Comparison of ENCODE assay signal across 13 cellular contexts in the genomic region with DNA sequence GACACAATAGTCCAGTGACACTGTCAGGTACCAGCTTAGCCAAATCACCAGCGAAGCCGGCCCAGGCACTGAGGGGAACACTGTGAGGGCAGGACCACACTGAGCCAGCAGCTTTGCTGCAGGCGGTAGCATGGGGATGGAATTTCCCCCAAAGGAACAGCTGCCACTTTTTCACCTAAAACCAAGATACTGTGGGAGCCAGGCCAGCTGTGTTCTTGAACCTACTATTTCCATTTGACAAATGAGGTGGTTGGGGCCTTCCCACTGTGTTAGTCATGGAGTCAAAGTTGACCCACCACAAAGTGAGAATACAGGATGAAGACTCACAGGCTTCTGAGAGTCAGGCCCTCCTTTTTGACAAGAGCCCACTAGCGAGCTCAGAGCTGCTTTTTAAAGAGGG.
DNase-seq lines count a peak whose midpoint lies in the region; ATAC-seq, FAIRE-seq and TF ChIP-seq lines count a peak whose summit lies in the region.
"Had no signal": no experiment of that assay in that cellular context is flagged by ENCODE, and none has a peak within 500 bp of the region (broad histone marks: within the 10 kb centered on the region; RNA-seq: fewer than 3 reads in every experiment).

No MANE protein-coding gene starts in this region.

- H3K9me3 ChIP-seq in fibroblast of lung (ENCODE audit: control insufficient read depth, insufficient read depth, low read depth, low read length) = no peaks in the 10 kb centered on the region
- H3K9me3 ChIP-seq in CD8-positive, alpha-beta memory T cell (ENCODE audit: low read length) = no peaks in the 10 kb centered on the region

- POLR2A ChIA-PET in CD8-positive, alpha-beta memory T cell (lab: Charles Lee) = no interaction called here

- H3K9me3 Mint-ChIP-seq in CD8-positive, alpha-beta memory T cell = no peaks in the 10 kb centered on the region
- H3K9me3 Mint-ChIP-seq: activated T-helper 2 cell treated with anti-CD3 and anti-CD28 coated beads, Interferon-gamma antibody, Interleukin-2, Interleukin-4, amounts not matched to agents 10 μg/mL and 5 μg/mL and 100 μg/mL, durations not matched to agents 14 hours and 24 hours and 36 hours had no signal

- peak; percentile 38 for FAIRE-seq in GM12891 (lab: Jason Lieb, UNC)

- H3K4me3 ChIP-seq in fibroblast of lung (replicated peaks in 1 of 4; ENCODE audit: control extremely low read depth in 1 of 4, insufficient read depth in 1 of 4, low read depth in 3 of 4, low read length in 4 of 4) = no peak overlapping the region
- no peak overlapping the region for H3K4me3 ChIP-seq in CD8-positive, alpha-beta memory T cell (ENCODE audit: low read length)
- H3K4me3 ChIP-seq: BLaER1 treated with 17β-estradiol and CSF1 and Interleukin-3, amounts not matched to agents 10 nM and 100 nM had no signal

- intact Hi-C loops in head of caudate nucleus (cut with DNase I) = no loop called here

- no peak overlapping the region for H3K9ac ChIP-seq in fibroblast of lung (ENCODE audit: insufficient read depth, low read length)
- H3K9ac ChIP-seq: BLaER1 treated with 17β-estradiol and CSF1 and Interleukin-3, amounts not matched to agents 10 nM and 100 nM had no signal

- no peak overlapping the region for H3K27ac ChIP-seq in fibroblast of lung (ENCODE audit: insufficient read depth, low read length)
- no peak overlapping the region for H3K27ac ChIP-seq in CD8-positive, alpha-beta memory T cell (ENCODE audit: low read depth, low read length)
- H3K27ac ChIP-seq: BLaER1 treated with 17β-estradiol and CSF1 and Interleukin-3, amounts not matched to agents 10 nM and 100 nM; WERI-Rb-1 had no signal

- no peak overlapping the region for H3K27ac Mint-ChIP-seq in CD8-positive, alpha-beta memory T cell
- H3K27ac Mint-ChIP-seq: activated T-helper 2 cell treated with anti-CD3 and anti-CD28 coated beads, Interferon-gamma antibody, Interleukin-2, Interleukin-4, amounts not matched to agents 10 μg/mL and 5 μg/mL and 100 μg/mL, durations not matched to agents 14 hours and 24 hours and 36 hours had no signal

- TF ChIP-seq POLR2A in GM12891 (IDR thresholded peaks at IDR 0.05; ENCODE audit: low read depth, low read length) = no peak

- H3K36me3 ChIP-seq in fibroblast of lung (ENCODE audit: control insufficient read depth, insufficient read depth, low read length) = no peaks in the 10 kb centered on the region
- H3K36me3 ChIP-seq in CD8-positive, alpha-beta memory T cell (ENCODE audit: insufficient read depth, low read length) = no peaks in the 10 kb centered on the region
- H3K36me3 ChIP-seq: BLaER1 treated with 17β-estradiol and CSF1 and Interleukin-3, amounts not matched to agents 10 nM and 100 nM; WERI-Rb-1 had no signal

- H2AFZ ChIP-seq in fibroblast of lung (ENCODE audit: low read length) = no peak overlapping the region

- ATAC-seq in GM21529 (IDR thresholded peaks at IDR 0.05; ENCODE audit: unreplicated experiment) = peak; percentile 69
- ATAC-seq in HG03196 (IDR thresholded peaks at IDR 0.05; ENCODE audit: unreplicated experiment) = peak; percentile 57
- ATAC-seq: right cardiac atrium had no signal

- peaks cover 18% of the 10 kb centered on the region for H3K4me1 ChIP-seq in fibroblast of lung (ENCODE audit: control insufficient read depth, extremely low read depth, insufficient read depth, low read length)
- no peaks in the 10 kb centered on the region for H3K4me1 ChIP-seq in CD8-positive, alpha-beta memory T cell (ENCODE audit: insufficient read depth, low read length)

- H3K27me3 Mint-ChIP-seq in CD8-positive, alpha-beta memory T cell = peaks cover 7 to 17% of the 10 kb centered on the region in 2 donors

- no peaks in the 10 kb centered on the region for H4K20me1 ChIP-seq in fibroblast of lung (ENCODE audit: control insufficient read depth, extremely low read depth, insufficient read depth, low read length)
- H4K20me1 ChIP-seq: BLaER1 treated with 17β-estradiol and CSF1 and Interleukin-3, amounts not matched to agents 10 nM and 100 nM had no signal

- H3K79me2 ChIP-seq in fibroblast of lung (ENCODE audit: control insufficient read depth, insufficient read depth, low read length) = no peaks in the 10 kb centered on the region

- no peak overlapping the region for H3K4me2 ChIP-seq in fibroblast of lung (ENCODE audit: extremely low read depth, insufficient read depth, low read length)

- no peaks in the 10 kb centered on the region for H3K4me1 Mint-ChIP-seq in CD8-positive, alpha-beta memory T cell

- CTCF ChIA-PET in CD8-positive, alpha-beta memory T cell (lab: Charles Lee) = no interaction called here

- no peak overlapping the region for H3K4me3 Mint-ChIP-seq in CD8-positive, alpha-beta memory T cell

- no peaks in the 10 kb centered on the region for H3K36me3 Mint-ChIP-seq in CD8-positive, alpha-beta memory T cell

- no peaks in the 10 kb centered on the region for H3K27me3 ChIP-seq in fibroblast of lung (ENCODE audit: control insufficient read depth, insufficient read depth, low read length)
- H3K27me3 ChIP-seq in CD8-positive, alpha-beta memory T cell (ENCODE audit: insufficient read depth, low read length, poor library complexity, severe bottlenecking) = no peaks in the 10 kb centered on the region
- H3K27me3 ChIP-seq: BLaER1 treated with 17β-estradiol and CSF1 and Interleukin-3, amounts not matched to agents 10 nM and 100 nM had no signal

- DNase-seq in GM12891 (ENCODE audit: insufficient read length, low spot score) (no peak), fibroblast of lung (ENCODE audit: low read depth in 2 of 2) (peak; percentile 92 to 98), DMS153 treated with DMSO at 0.1 percent for 48 hours (lab: John Stamatoyannopoulos, UW; ENCODE audit: unreplicated experiment) (no peak), head of caudate nucleus (no peak), COLO668 (lab: John Stamatoyannopoulos, UW; ENCODE audit: unreplicated experiment) (no peak)
- DNase-seq in CD8-positive, alpha-beta memory T cell = no peak
- DNase-seq: NCI-H2227 treated with DMSO at 0.1 percent for 48 hours, right cardiac atrium, WERI-Rb-1 had no signal

- no peak for TF ChIP-seq CTCF in fibroblast of lung (conservative IDR thresholded peaks at IDR 0.05 in 1 of 2, IDR thresholded peaks at IDR 0.05 in 1 of 2; ENCODE audit: low read depth in 1 of 2, low read length in 2 of 2)

TF ChIP-seq in GM12891, 5 proteins besides CTCF, POLR2A, EP300 and RAD21:
- TF ChIP-seq POU2F2 (IDR thresholded peaks at IDR 0.05; ENCODE audit: low read depth, low read length) (0 out of 2 replicates have a peak, but pooled peaks have one; percentile 18), TAF1 (IDR thresholded peaks at IDR 0.05; ENCODE audit: low read depth, low read length) (no peak), PAX5 (IDR thresholded peaks at IDR 0.05; ENCODE audit: insufficient read depth, low read length, severe bottlenecking) (no peak)

Comparison
In these comparisons a context has a peak if more than half of its experiments do, and no peak if none do; other contexts are left out.
1. DNase-seq: peak in fibroblast of lung (2 of 2); none in GM12891 (single experiment), DMS153 treated with DMSO at 0.1 percent for 48 hours (single experiment), head of caudate nucleus (0 of 42), COLO668 (single experiment) and CD8-positive, alpha-beta memory T cell (0 of 5).